ENCODE assay signal across 19 cellular contexts in genomic region chr15:64688770-64689169, GRCh38.
DNase-seq lines count a peak whose midpoint lies in the region; ATAC-seq and TF ChIP-seq lines count a peak whose summit lies in the region.
"Had no signal": no experiment of that assay in that cellular context is flagged by ENCODE, and none has a peak within 500 bp of the region (broad histone marks: within the 10 kb centered on the region; RNA-seq: fewer than 3 reads in every experiment).

No MANE protein-coding gene starts in this region.

- peak overlapping the region; percentile 13 for H3K9ac ChIP-seq in endodermal cell (ENCODE audit: extremely low read depth, low read length, poor library complexity, severe bottlenecking)

- H3K9me3 Mint-ChIP-seq in stimulated activated naive CD8-positive, alpha-beta T cell treated with anti-CD3 and anti-CD28 coated beads, Interleukin-15, Interleukin-2, amounts not matched to agents 100 ng/mL and 50 ng/mL, for 24 hours, result no peaks in the 10 kb centered on the region
- H3K9me3 Mint-ChIP-seq in endodermal cell (no peaks in the 10 kb centered on the region), progenitor cell of endocrine pancreas (ENCODE audit: low read depth) (no peaks in the 10 kb centered on the region), osteocyte (ENCODE audit: unreplicated experiment) (no peaks in the 10 kb centered on the region)

- peaks cover 19% of the 10 kb centered on the region for H3K4me1 Mint-ChIP-seq in stimulated activated naive CD8-positive, alpha-beta T cell treated with anti-CD3 and anti-CD28 coated beads, Interleukin-15, Interleukin-2, amounts not matched to agents 100 ng/mL and 50 ng/mL, for 24 hours (ENCODE audit: low read depth)
- H3K4me1 Mint-ChIP-seq in endodermal cell (peaks cover 62% of the 10 kb centered on the region), progenitor cell of endocrine pancreas (ENCODE audit: low read depth) (peaks cover 11% of the 10 kb centered on the region), osteocyte (ENCODE audit: unreplicated experiment) (no peaks in the 10 kb centered on the region)

- peaks cover 87% of the 10 kb centered on the region for H3K36me3 ChIP-seq in endodermal cell (ENCODE audit: control insufficient read depth, insufficient read depth, low read length)
- peaks cover 13 to 72% (median 53%) of the 10 kb centered on the region in 4 donors for H3K36me3 ChIP-seq in upper lobe of left lung
- H3K36me3 ChIP-seq in left lung, result peaks cover 0 to 81% of the 10 kb centered on the region in 2 donors
- H3K36me3 ChIP-seq: ovary had no signal

- no peak for TF ChIP-seq POLR2A in upper lobe of left lung (IDR thresholded peaks at IDR 0.05)

- H3K27ac ChIP-seq in endodermal cell (ENCODE audit: low read depth, low read length) (no peak overlapping the region), upper lobe of left lung (no peak overlapping the region), left lung (no peak overlapping the region)
- H3K27ac ChIP-seq: PC-9 had no signal

- H3K27me3 ChIP-seq in endodermal cell (ENCODE audit: control insufficient read depth, insufficient read depth, low read length, poor library complexity, severe bottlenecking) (no peaks in the 10 kb centered on the region), upper lobe of left lung (no peaks in the 10 kb centered on the region), left lung (no peaks in the 10 kb centered on the region)
- H3K27me3 ChIP-seq: ovary had no signal

- H3K27me3 Mint-ChIP-seq in stimulated activated naive CD8-positive, alpha-beta T cell treated with anti-CD3 and anti-CD28 coated beads, Interleukin-15, Interleukin-2, amounts not matched to agents 100 ng/mL and 50 ng/mL, for 24 hours, result no peaks in the 10 kb centered on the region
- H3K27me3 Mint-ChIP-seq in endodermal cell (ENCODE audit: insufficient read depth) (no peaks in the 10 kb centered on the region), progenitor cell of endocrine pancreas (no peaks in the 10 kb centered on the region), osteocyte (ENCODE audit: unreplicated experiment) (no peaks in the 10 kb centered on the region)

- peak overlapping the region; percentile 71 for H3K27ac Mint-ChIP-seq in stimulated activated naive CD8-positive, alpha-beta T cell treated with anti-CD3 and anti-CD28 coated beads, Interleukin-15, Interleukin-2, amounts not matched to agents 100 ng/mL and 50 ng/mL, for 24 hours
- peak overlapping the region; percentile 93 for H3K27ac Mint-ChIP-seq in endodermal cell
- peak overlapping the region; percentile 72 for H3K27ac Mint-ChIP-seq in progenitor cell of endocrine pancreas
- H3K27ac Mint-ChIP-seq in osteocyte (ENCODE audit: unreplicated experiment), result no peak overlapping the region

- H3K4me3 Mint-ChIP-seq in stimulated activated naive CD8-positive, alpha-beta T cell treated with anti-CD3 and anti-CD28 coated beads, Interleukin-15, Interleukin-2, amounts not matched to agents 100 ng/mL and 50 ng/mL, for 24 hours, result no peak overlapping the region
- H3K4me3 Mint-ChIP-seq in endodermal cell, result peak overlapping the region; percentile 23
- no peak overlapping the region for H3K4me3 Mint-ChIP-seq in progenitor cell of endocrine pancreas (ENCODE audit: low read depth)
- no peak overlapping the region for H3K4me3 Mint-ChIP-seq in osteocyte (ENCODE audit: unreplicated experiment)

- no peak for TF ChIP-seq CTCF in endodermal cell (conservative IDR thresholded peaks at IDR 0.05)
- TF ChIP-seq CTCF in progenitor cell of endocrine pancreas (IDR thresholded peaks at IDR 0.05; ENCODE audit: unreplicated experiment), result no peak
- TF ChIP-seq CTCF in upper lobe of left lung (IDR thresholded peaks at IDR 0.05), result no peak
- no peak for TF ChIP-seq CTCF in left lung (IDR thresholded peaks at IDR 0.05)
- TF ChIP-seq CTCF in osteocyte (IDR thresholded peaks at IDR 0.05), result no peak

- no peak for TF ChIP-seq EP300 in upper lobe of left lung (IDR thresholded peaks at IDR 0.05)

- H3K36me3 Mint-ChIP-seq in stimulated activated naive CD8-positive, alpha-beta T cell treated with anti-CD3 and anti-CD28 coated beads, Interleukin-15, Interleukin-2, amounts not matched to agents 100 ng/mL and 50 ng/mL, for 24 hours (ENCODE audit: low read depth), result peaks cover 47% of the 10 kb centered on the region
- peaks cover 67% of the 10 kb centered on the region for H3K36me3 Mint-ChIP-seq in endodermal cell (ENCODE audit: low read depth)
- H3K36me3 Mint-ChIP-seq in progenitor cell of endocrine pancreas (ENCODE audit: insufficient read depth), result peaks cover 17% of the 10 kb centered on the region
- peaks cover 21% of the 10 kb centered on the region for H3K36me3 Mint-ChIP-seq in osteocyte (ENCODE audit: unreplicated experiment)

- H3K4me3 ChIP-seq in endodermal cell (ENCODE audit: low read length), result no peak overlapping the region
- no peak overlapping the region for H3K4me3 ChIP-seq in upper lobe of left lung
- no peak overlapping the region for H3K4me3 ChIP-seq in left lung
- H3K4me3 ChIP-seq: GM12878, ovary, PC-9 had no signal

- no peaks in the 10 kb centered on the region for H3K9me3 ChIP-seq in endodermal cell (ENCODE audit: control insufficient read depth, low read length)
- H3K9me3 ChIP-seq in upper lobe of left lung, result no peaks in the 10 kb centered on the region
- H3K9me3 ChIP-seq in left lung, result no peaks in the 10 kb centered on the region
- H3K9me3 ChIP-seq: ovary had no signal

- ATAC-seq in stimulated activated naive CD8-positive, alpha-beta T cell treated with anti-CD3 and anti-CD28 coated beads, Interleukin-15, Interleukin-2, amounts not matched to agents 100 U/mL and 50 U/mL, for 24 hours, result no peak
- ATAC-seq in upper lobe of left lung (ENCODE audit: low FRiP score in 2 of 2), result no peak
- no peak for ATAC-seq in left lung
- ATAC-seq: esophagus mucosa, GM12878 had no signal

- H3K4me1 ChIP-seq in endodermal cell (ENCODE audit: control insufficient read depth, insufficient read depth, low read length) (peaks cover 19% of the 10 kb centered on the region), upper lobe of left lung (peaks cover 14 to 29% (median 20%) of the 10 kb centered on the region in 4 donors), left lung (peaks cover 17 to 35% of the 10 kb centered on the region in 2 donors)

- no peak for DNase-seq in stimulated activated naive CD8-positive, alpha-beta T cell treated with anti-CD3 and anti-CD28 coated beads, Interleukin-15, Interleukin-2, amounts not matched to agents 100 U/mL and 50 U/mL, for 24 hours
- DNase-seq in endodermal cell, result no peak
- no peak for DNase-seq in progenitor cell of endocrine pancreas (ENCODE audit: low spot score, unreplicated experiment)
- DNase-seq in upper lobe of left lung, result no peak
- no peak for DNase-seq in NCI-H2029 (lab: John Stamatoyannopoulos, UW)
- no peak for DNase-seq in left lung
- no peak for DNase-seq in osteocyte (ENCODE audit: extremely low spot score, unreplicated experiment)
- DNase-seq: GOT3; islet precursor cell; Kasumi-1; midbrain; NCI-H1105 treated with DMSO at 0.1 percent for 48 hours; NCI-H2171; PC-9; stimulated activated naive CD4-positive, alpha-beta T cell treated with Interleukin-2 at 50 U/mL for 16 hours had no signal

- 89 to 91% methylated on average over 3 of the region's 3 CpGs for WGBS in endodermal cell (ENCODE audit: insufficient coverage in 1 of 2, insufficient read length in 1 of 2), 2 experiments
- WGBS in upper lobe of left lung, 2 donors, result 78 to 83% methylated on average over 3 of the region's 3 CpGs

- intact Hi-C loops in left lung (cut with DNase I), result no loop called here
